Comparison of ENCODE assay signal across 16 cellular contexts in the genomic region with DNA sequence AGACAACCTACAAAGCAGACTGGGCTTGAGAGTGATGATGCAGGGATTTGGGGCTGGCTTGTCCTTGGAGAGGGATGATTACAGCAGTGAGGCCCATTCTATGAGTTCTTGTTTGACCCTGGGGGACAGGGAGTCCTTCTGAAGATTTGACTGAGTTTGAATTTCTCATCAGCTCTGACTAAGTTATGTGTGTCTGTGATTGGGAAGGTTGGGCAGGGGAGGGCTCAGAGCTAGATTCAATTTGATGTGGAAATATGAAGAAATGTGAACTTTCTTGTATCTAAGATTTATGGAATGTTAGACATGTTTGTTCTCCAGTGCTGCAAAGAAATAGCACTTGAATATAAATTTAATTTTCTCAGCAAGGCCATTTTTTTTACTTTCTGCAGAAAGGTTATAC. TPM values are rescaled to one million over a fixed set of nuclear protein-coding genes. Genes with fewer than 3 reads are reported as not detected.
"Had no signal": no experiment of that assay in that cellular context is flagged by ENCODE, and none has a peak within 500 bp of the region (broad histone marks: within the 10 kb centered on the region; RNA-seq: fewer than 3 reads in every experiment).

No MANE protein-coding gene starts in this region.

- H3K27ac ChIP-seq: gastrocnemius medialis, pancreas, thyroid gland, uterus had no signal

- H3K27me3 ChIP-seq: gastrocnemius medialis, heart left ventricle, pancreas, thyroid gland, uterus had no signal

- H3K36me3 ChIP-seq: esophagus squamous epithelium, gastrocnemius medialis, heart left ventricle, pancreas, thyroid gland, uterus had no signal

- H3K4me1 ChIP-seq: gastrocnemius medialis, uterus had no signal

- H3K27me3 Mint-ChIP-seq: activated CD4-positive, alpha-beta T cell treated with anti-CD3 and anti-CD28 coated beads, Interleukin-2, amount 10 ng/mL, durations not matched to agents 24 days and 14 days had no signal

- H3K4me3 ChIP-seq: esophagus squamous epithelium, gastrocnemius medialis, heart left ventricle, lung, pancreas, thyroid gland, uterus had no signal

- H3K4me3 Mint-ChIP-seq: activated CD4-positive, alpha-beta T cell treated with anti-CD3 and anti-CD28 coated beads, Interleukin-2, amount 10 ng/mL, durations not matched to agents 24 days and 14 days; activated naive CD8-positive, alpha-beta T cell treated with anti-CD3 and anti-CD28 coated beads, Interleukin-2, amount 10 ng/mL, durations not matched to agents 7 days and 5 days; neural crest cell had no signal

- H3K27ac Mint-ChIP-seq: activated CD4-positive, alpha-beta T cell treated with anti-CD3 and anti-CD28 coated beads, Interleukin-2, amount 10 ng/mL, durations not matched to agents 24 days and 14 days; activated naive CD8-positive, alpha-beta T cell treated with anti-CD3 and anti-CD28 coated beads, Interleukin-2, amount 10 ng/mL, durations not matched to agents 7 days and 5 days had no signal

- DNase-seq: activated CD4-positive, alpha-beta T cell treated with anti-CD3 and anti-CD28 coated beads, Interleukin-2, amount 10 ng/mL, durations not matched to agents 24 days and 14 days; activated CD4-positive, CD25-positive, alpha-beta regulatory T cell; activated naive CD4-positive, alpha-beta T cell; activated naive CD8-positive, alpha-beta T cell treated with anti-CD3 and anti-CD28 coated beads, Interleukin-2, amount 10 ng/mL, durations not matched to agents 7 days and 5 days; aorta; esophagus squamous epithelium; gastrocnemius medialis; heart left ventricle; pancreas; stimulated activated CD4-positive, alpha-beta T cell treated with anti-CD3 and anti-CD28 coated beads, Interleukin-1b, Interleukin-23, amount 100 ng/mL, for 48 hours; thyroid gland; uterus had no signal

- H3K9me3 ChIP-seq: gastrocnemius medialis, pancreas, thyroid gland, uterus had no signal

RNA-seq across cellular contexts. Expression of a gene that starts 19.9 kb away (rescaled TPM):
- total RNA-seq: bronchial epithelial cell; neural crest cell; T-helper 2 cell treated with Interferon-gamma antibody and Interleukin-4, amounts not matched to agents 100 ng/mL and 5 ng/mL, for 36 hours had no signal
